Comparison of ENCODE assay signal across 11 cellular contexts in genomic region chr17:32497431-32498205, GRCh38. TPM values are rescaled to one million over a fixed set of nuclear protein-coding genes. Genes with fewer than 3 reads are reported as not detected.
DNase-seq lines count a peak whose midpoint lies in the region; ATAC-seq and TF ChIP-seq lines count a peak whose summit lies in the region.
"Had no signal": no experiment of that assay in that cellular context is flagged by ENCODE, and none has a peak within 500 bp of the region (broad histone marks: within the 10 kb centered on the region; RNA-seq: fewer than 3 reads in every experiment).

No MANE protein-coding gene starts in this region.

- no peaks in the 10 kb centered on the region for H3K9me3 Mint-ChIP-seq in activated T-cell treated with anti-CD3 and anti-CD28 coated beads, Interleukin-2, amount 50 U/mL, for 24 hours

- DNase-seq in activated T-cell treated with anti-CD3 and anti-CD28 coated beads, Interleukin-2, amount 50 U/mL, for 24 hours, result no peak
- DNase-seq in activated T-cell treated with anti-CD3 and anti-CD28 coated beads for 4 hours (no peak), SK-N-DZ (ENCODE audit: low spot score) (peak; percentile 45), fibroblast of lung (ENCODE audit: low read depth in 2 of 2) (peak; percentile 16 to 41), glomerular visceral epithelial cell (ENCODE audit: extremely low spot score) (no peak)
- DNase-seq in activated CD4-positive, alpha-beta T cell treated with anti-CD3 and anti-CD28 coated beads for 48 hours, result no peak
- DNase-seq: activated CD4-positive, alpha-beta T cell treated with anti-CD3 and anti-CD28 coated beads, Interleukin-2, amount 50 U/mL, for 4 hours; left cardiac atrium; Right ventricle myocardium superior had no signal

- ATAC-seq in GM18517 (IDR thresholded peaks at IDR 0.05; ENCODE audit: unreplicated experiment), result no peak

- H3K4me3 ChIP-seq in fibroblast of lung (replicated peaks in 1 of 4; ENCODE audit: control extremely low read depth in 1 of 4, insufficient read depth in 1 of 4, low read depth in 3 of 4, low read length in 4 of 4), result no peak overlapping the region
- no peak overlapping the region for H3K4me3 ChIP-seq in thymus (ENCODE audit: low read length)

- H3K4me1 ChIP-seq in fibroblast of lung (ENCODE audit: control insufficient read depth, extremely low read depth, insufficient read depth, low read length) (peaks cover 4% of the 10 kb centered on the region), thymus (ENCODE audit: control insufficient read depth, insufficient read depth, low read length) (peaks cover 10% of the 10 kb centered on the region)

- H3K27ac ChIP-seq in fibroblast of lung (ENCODE audit: insufficient read depth, low read length), result no peak overlapping the region
- peak overlapping the region; percentile 26 for H3K27ac ChIP-seq in thymus (ENCODE audit: low read depth)

- no peak for TF ChIP-seq CTCF in fibroblast of lung (conservative IDR thresholded peaks at IDR 0.05 in 1 of 2, IDR thresholded peaks at IDR 0.05 in 1 of 2; ENCODE audit: low read depth in 1 of 2, low read length in 2 of 2)

- H3K4me1 Mint-ChIP-seq in activated T-cell treated with anti-CD3 and anti-CD28 coated beads, Interleukin-2, amount 50 U/mL, for 24 hours (ENCODE audit: low read depth), result peaks cover 37% of the 10 kb centered on the region

- no peak overlapping the region for H3K9ac ChIP-seq in fibroblast of lung (ENCODE audit: insufficient read depth, low read length)

- H3K36me3 Mint-ChIP-seq in activated T-cell treated with anti-CD3 and anti-CD28 coated beads, Interleukin-2, amount 50 U/mL, for 24 hours (ENCODE audit: low read depth), result no peaks in the 10 kb centered on the region

- H3K27me3 ChIP-seq in fibroblast of lung (ENCODE audit: control insufficient read depth, insufficient read depth, low read length) (no peaks in the 10 kb centered on the region), thymus (ENCODE audit: control insufficient read depth, insufficient read depth) (no peaks in the 10 kb centered on the region)

- H3K4me2 ChIP-seq in fibroblast of lung (ENCODE audit: extremely low read depth, insufficient read depth, low read length), result no peak overlapping the region

- H3K36me3 ChIP-seq in fibroblast of lung (ENCODE audit: control insufficient read depth, insufficient read depth, low read length) (no peaks in the 10 kb centered on the region), thymus (ENCODE audit: control insufficient read depth, insufficient read depth) (no peaks in the 10 kb centered on the region)

- peak overlapping the region; percentile 55 for H3K27ac Mint-ChIP-seq in activated T-cell treated with anti-CD3 and anti-CD28 coated beads, Interleukin-2, amount 50 U/mL, for 24 hours

- H3K79me2 ChIP-seq in fibroblast of lung (ENCODE audit: control insufficient read depth, insufficient read depth, low read length), result no peaks in the 10 kb centered on the region

- WGBS in thymus, result 96% methylated on average over 18 of the region's 18 CpGs

- no peak overlapping the region for H2AFZ ChIP-seq in fibroblast of lung (ENCODE audit: low read length)

- no peaks in the 10 kb centered on the region for H4K20me1 ChIP-seq in fibroblast of lung (ENCODE audit: control insufficient read depth, extremely low read depth, insufficient read depth, low read length)

- H3K9me3 ChIP-seq in fibroblast of lung (ENCODE audit: control insufficient read depth, insufficient read depth, low read depth, low read length) (no peaks in the 10 kb centered on the region), thymus (ENCODE audit: control insufficient read depth) (no peaks in the 10 kb centered on the region)

- H3K27me3 Mint-ChIP-seq in activated T-cell treated with anti-CD3 and anti-CD28 coated beads, Interleukin-2, amount 50 U/mL, for 24 hours, result no peaks in the 10 kb centered on the region

- H3K4me3 Mint-ChIP-seq in activated T-cell treated with anti-CD3 and anti-CD28 coated beads, Interleukin-2, amount 50 U/mL, for 24 hours, result no peak overlapping the region

RNA-seq across cellular contexts. Expression of gene CDK5R1, which starts 10.8 kb away (rescaled TPM):
- 21.6 and 23.7 TPM in 2 replicates for polyA plus RNA-seq in SK-N-DZ (2014; cell fraction: cytosol; rRNA removed)
- polyA plus RNA-seq in SK-N-DZ (2014; cell fraction: nucleus; rRNA removed), result 20.3 and 21.7 TPM in 2 replicates
- 0.33 and 0.51 TPM in 2 replicates for total RNA-seq in fibroblast of lung
- polyA plus RNA-seq in fibroblast of lung (0.46 and 0.56 TPM in 2 replicates), thymus (7.1 TPM)
- 0.51 and 0.60 TPM in 2 replicates for polyA plus RNA-seq in fibroblast of lung (2012)
- polyA minus RNA-seq in fibroblast of lung (ENCODE audit: low replicate concordance), result 0.30 TPM in 1 of 2 replicates, not detected in the other

RNA-seq across cellular contexts. Expression of gene PSMD11, which starts 53.3 kb away (rescaled TPM):
- polyA plus RNA-seq in SK-N-DZ (2014; cell fraction: cytosol; rRNA removed), result 56.4 and 58.2 TPM in 2 replicates
- 34.3 and 88.4 TPM in 2 replicates for polyA plus RNA-seq in SK-N-DZ (2014; cell fraction: nucleus; rRNA removed)
- total RNA-seq in fibroblast of lung, result 60.4 and 74.1 TPM in 2 replicates
- polyA plus RNA-seq in fibroblast of lung (77.9 and 101 TPM in 2 replicates), thymus (49.6 TPM)
- polyA plus RNA-seq in fibroblast of lung (2012), result 89.4 and 111 TPM in 2 replicates
- 46.6 and 122 TPM in 2 replicates for polyA minus RNA-seq in fibroblast of lung (ENCODE audit: low replicate concordance)

Comparison
In these comparisons a context has a peak if more than half of its experiments do, and no peak if none do; other contexts are left out.
1. DNase-seq: peak in SK-N-DZ (single experiment) and fibroblast of lung (2 of 2); none in activated T-cell treated with anti-CD3 and anti-CD28 coated beads, Interleukin-2, amount 50 U/mL, for 24 hours (single experiment), activated T-cell treated with anti-CD3 and anti-CD28 coated beads for 4 hours (single experiment), glomerular visceral epithelial cell (single experiment) and activated CD4-positive, alpha-beta T cell treated with anti-CD3 and anti-CD28 coated beads for 48 hours (single experiment).